1 cellular context compared by ENCODE assay signal in the genomic region with DNA sequence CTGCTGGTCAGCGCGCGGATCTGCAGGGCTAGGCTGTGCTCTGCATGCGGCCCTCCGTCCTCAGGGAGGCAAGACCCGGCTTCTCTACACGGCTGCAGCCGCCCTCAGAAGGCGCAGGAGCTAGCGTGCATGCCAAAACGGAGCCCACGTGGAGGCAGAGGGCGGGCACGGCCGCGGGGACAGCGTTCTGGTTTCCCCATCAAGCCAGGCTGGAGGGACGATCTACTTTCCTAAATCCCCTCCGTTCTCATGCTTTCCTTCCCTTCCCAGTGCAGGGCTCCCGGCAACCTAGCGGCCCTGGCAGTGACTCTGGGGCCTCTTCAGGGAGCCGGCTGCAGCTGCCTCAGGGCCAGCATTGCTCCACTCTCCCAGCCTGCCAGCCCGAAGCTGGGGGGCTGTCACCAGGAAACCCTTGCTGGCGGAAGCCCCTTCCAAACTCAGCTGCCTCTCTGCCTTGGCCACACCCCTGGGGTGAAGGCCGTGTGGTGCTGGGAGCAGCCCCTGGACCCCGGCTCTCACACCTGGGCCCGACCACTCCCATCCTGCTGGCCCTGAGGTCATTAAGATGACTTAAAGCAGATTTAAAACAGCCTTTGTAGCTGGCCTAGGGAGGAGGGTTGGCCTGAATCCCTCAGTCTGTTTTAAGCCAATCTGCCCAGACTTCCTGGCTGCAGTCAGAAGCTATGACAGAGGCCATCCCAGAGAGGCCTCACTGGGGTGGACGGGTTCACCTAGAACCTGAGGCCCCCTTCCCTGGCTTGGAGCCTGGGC.
TF ChIP-seq lines count a peak whose summit lies in the region.

No MANE protein-coding gene starts in this region.

TF ChIP-seq in SK-N-SH, 30 proteins besides CTCF, POLR2A, EP300 and RAD21:
- TF ChIP-seq PBX3 (IDR thresholded peaks at IDR 0.05) (no peak), NRF1 (IDR thresholded peaks at IDR 0.05; ENCODE audit: low read depth, low read length) (no peak), MXI1 (IDR thresholded peaks at IDR 0.05; ENCODE audit: low read depth, low read length) (no peak), ELF1 (IDR thresholded peaks at IDR 0.05) (no peak), TEAD4 (IDR thresholded peaks at IDR 0.05; ENCODE audit: borderline replicate concordance, insufficient read depth) (no peak), TCF12 (IDR thresholded peaks at IDR 0.05) (no peak), USF1 (IDR thresholded peaks at IDR 0.05; ENCODE audit: borderline replicate concordance, low read depth) (no peak), RCOR1 (IDR thresholded peaks at IDR 0.05; ENCODE audit: low read length) (no peak), FOXJ3 (CRISPR knock-in tag; IDR thresholded peaks at IDR 0.05) (no peak), FOXM1 (IDR thresholded peaks at IDR 0.05; ENCODE audit: low read depth) (no peak), POLR2AphosphoS5 (IDR thresholded peaks at IDR 0.05; ENCODE audit: low read depth, low read length) (no peak), RFX5 (IDR thresholded peaks at IDR 0.05; ENCODE audit: low read length) (no peak)
- TF ChIP-seq, protein P1, sequence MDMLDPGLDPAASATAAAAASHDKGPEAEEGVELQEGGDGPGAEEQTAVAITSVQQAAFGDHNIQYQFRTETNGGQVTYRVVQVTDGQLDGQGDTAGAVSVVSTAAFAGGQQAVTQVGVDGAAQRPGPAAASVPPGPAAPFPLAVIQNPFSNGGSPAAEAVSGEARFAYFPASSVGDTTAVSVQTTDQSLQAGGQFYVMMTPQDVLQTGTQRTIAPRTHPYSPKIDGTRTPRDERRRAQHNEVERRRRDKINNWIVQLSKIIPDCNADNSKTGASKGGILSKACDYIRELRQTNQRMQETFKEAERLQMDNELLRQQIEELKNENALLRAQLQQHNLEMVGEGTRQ (IDR thresholded peaks at IDR 0.05; ENCODE audit: borderline replicate concordance, low read depth, low read length) = no peak
